1 cellular context compared by ENCODE assay signal in the genomic region with DNA sequence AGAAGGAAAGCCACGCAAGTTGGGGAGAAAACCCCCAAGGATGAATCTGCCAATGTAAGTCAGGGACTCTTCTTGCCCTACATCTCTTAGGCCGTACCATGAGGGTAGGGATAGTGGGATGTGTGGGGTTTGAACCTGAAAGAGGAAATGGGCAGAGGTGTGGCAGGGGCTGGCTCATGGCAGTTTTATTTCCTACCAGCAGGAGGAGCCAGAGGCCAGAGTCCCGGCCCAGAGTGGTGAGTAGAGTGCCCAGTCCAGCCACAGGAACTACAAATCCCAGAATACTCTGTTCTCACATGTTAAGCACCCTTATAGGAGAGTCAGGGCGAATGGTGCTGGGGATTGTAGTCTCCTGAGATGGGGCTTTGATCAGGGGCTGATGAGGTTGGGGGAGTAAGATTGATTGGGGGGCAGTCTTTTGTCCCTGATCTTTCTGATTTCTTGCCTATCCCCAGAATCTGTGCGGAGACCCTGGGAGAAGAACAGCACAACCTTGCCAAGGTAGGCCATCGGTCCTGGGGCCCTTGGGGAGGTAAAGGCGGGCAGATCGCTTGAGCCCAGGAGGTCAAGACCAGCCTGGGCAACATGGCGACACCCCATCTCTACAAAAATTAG.
TF ChIP-seq lines count a peak whose summit lies in the region.

No MANE protein-coding gene starts in this region.

TF ChIP-seq in HEK293, 187 proteins besides CTCF, POLR2A, EP300 and RAD21 (continued from another document):
- TF ChIP-seq ZNF140 (tag by site-specific recombination; IDR thresholded peaks at IDR 0.05): no peak
- TF ChIP-seq ZBTB17 (tag by site-specific recombination; IDR thresholded peaks at IDR 0.05): peak; percentile 74
- peak; percentile 96 for TF ChIP-seq KLF10 (tag by site-specific recombination; IDR thresholded peaks at IDR 0.05)
